Comparison of ENCODE assay signal across 23 cellular contexts in genomic region chr14:64929003-64929337, GRCh38. TPM values are rescaled to one million over a fixed set of nuclear protein-coding genes. Genes with fewer than 3 reads are reported as not detected.
DNase-seq lines count a peak whose midpoint lies in the region; ATAC-seq, FAIRE-seq and TF ChIP-seq lines count a peak whose summit lies in the region.
"Had no signal": no experiment of that assay in that cellular context is flagged by ENCODE, and none has a peak within 500 bp of the region (broad histone marks: within the 10 kb centered on the region; RNA-seq: fewer than 3 reads in every experiment).

No MANE protein-coding gene starts in this region.

- peak; percentile 81 for FAIRE-seq in urothelium cell line (lab: Jason Lieb, UNC)
- FAIRE-seq: H54, HepG2 had no signal

- H4K20me1 ChIP-seq in Loucy (ENCODE audit: insufficient read depth, low read length, poor library complexity, severe bottlenecking) = no peaks in the 10 kb centered on the region

- H3K9ac ChIP-seq in Loucy (ENCODE audit: low read depth, low read length, poor library complexity, severe bottlenecking) = peak overlapping the region; percentile 64

- H3K9me3 ChIP-seq in heart left ventricle (no peaks in the 10 kb centered on the region), Loucy (ENCODE audit: insufficient read depth, low read depth, low read length) (no peaks in the 10 kb centered on the region)
- H3K9me3 ChIP-seq in effector memory CD4-positive, alpha-beta T cell (ENCODE audit: control insufficient read depth, low read length) = no peaks in the 10 kb centered on the region
- H3K9me3 ChIP-seq: mucosa of descending colon had no signal

- peak overlapping the region; percentile 71 for H3K4me2 ChIP-seq in Loucy (ENCODE audit: low read depth, low read length, poor library complexity, severe bottlenecking)

- peaks cover 26% of the 10 kb centered on the region for H3K4me1 Mint-ChIP-seq in activated CD4-positive, alpha-beta T cell treated with anti-CD3 and anti-CD28 coated beads for 36 hours
- H3K4me1 Mint-ChIP-seq: CD14-positive monocyte had no signal

- H3K9me2 ChIP-seq in Loucy (replicated peaks; ENCODE audit: low read depth, low read length) = no peaks in the 10 kb centered on the region

- H3K27ac Mint-ChIP-seq in activated CD4-positive, alpha-beta T cell treated with anti-CD3 and anti-CD28 coated beads for 36 hours = no peak overlapping the region
- H3K27ac Mint-ChIP-seq: activated naive CD8-positive, alpha-beta T cell; activated T-cell treated with anti-CD3 and anti-CD28 coated beads, Interleukin-2, amount 50 U/mL, for 72 hours; CD14-positive monocyte had no signal

- H3K27me3 ChIP-seq in heart left ventricle (no peaks in the 10 kb centered on the region), Loucy (ENCODE audit: insufficient read depth, low read length, poor library complexity, severe bottlenecking) (no peaks in the 10 kb centered on the region)
- H3K27me3 ChIP-seq in effector memory CD4-positive, alpha-beta T cell (replicated peaks; ENCODE audit: control insufficient read depth, insufficient read depth, low read length, poor library complexity, severe bottlenecking) = no peaks in the 10 kb centered on the region

- CTCF ChIA-PET in activated CD4-positive, alpha-beta T cell treated with anti-CD3 and anti-CD28 coated beads for 36 hours (lab: Charles Lee) = no interaction called here

- peaks cover 0 to 46% (median 19%) of the 10 kb centered on the region in 12 donors for H3K4me1 ChIP-seq in heart left ventricle
- H3K4me1 ChIP-seq in Loucy (ENCODE audit: insufficient read depth, low read length, poor library complexity, severe bottlenecking) = peaks cover 45% of the 10 kb centered on the region
- H3K4me1 ChIP-seq in effector memory CD4-positive, alpha-beta T cell (ENCODE audit: control insufficient read depth, insufficient read depth, low read length, poor library complexity, severe bottlenecking) = peaks cover 18% of the 10 kb centered on the region

- ATAC-seq in heart left ventricle (no peak), Right ventricle myocardium inferior (no peak), GM21390 (IDR thresholded peaks at IDR 0.05; ENCODE audit: unreplicated experiment) (no peak), HG03175 (IDR thresholded peaks at IDR 0.05; ENCODE audit: unreplicated experiment) (no peak)
- ATAC-seq in activated CD4-positive, alpha-beta T cell treated with anti-CD3 and anti-CD28 coated beads for 36 hours = no peak
- ATAC-seq: HepG2, left lobe of liver had no signal

- TF ChIP-seq CTCF in heart left ventricle (IDR thresholded peaks at IDR 0.05) = no peak
- no peak for TF ChIP-seq CTCF in Loucy (conservative IDR thresholded peaks at IDR 0.05; ENCODE audit: low read length)

- intact Hi-C loops in heart left ventricle (cut with DNase I) (no loop called here), Right ventricle myocardium inferior (cut with DNase I) (no loop called here)
- intact Hi-C loops in activated CD4-positive, alpha-beta T cell treated with anti-CD3 and anti-CD28 coated beads for 36 hours (cut with DNase I, micrococcal nuclease) = loop anchor here in 1 of 2 experiments (2.0 to 5.0 kb wide), 2 partner anchors 14 to 168 kb away; partner anchors contain the start of gene CHURC1

- H3F3A ChIP-seq in Loucy (ENCODE audit: low read depth) = peaks cover 15% of the 10 kb centered on the region

- no peak for DNase-seq in heart left ventricle
- no peak for DNase-seq in Right ventricle myocardium inferior (ENCODE audit: missing footprints)
- no peak for DNase-seq in effector memory CD4-positive, alpha-beta T cell
- no peak for DNase-seq in urothelium cell line (ENCODE audit: low spot score)
- DNase-seq in activated CD4-positive, alpha-beta T cell treated with anti-CD3 and anti-CD28 coated beads for 36 hours = no peak
- DNase-seq: activated T-cell treated with anti-CD3 and anti-CD28 coated beads, Interleukin-2, amount 50 U/mL, for 72 hours; cortex of kidney; mucosa of descending colon; NCI-H1417 treated with DMSO at 0.1 percent for 48 hours; NCI-H524; stimulated activated CD4-positive, alpha-beta T cell treated with anti-CD3 and anti-CD28 coated beads, Interleukin-4, amount 100 ng/mL, for 4 hours had no signal

- WGBS in heart left ventricle, 4 donors = 95 to 97% (median 96%) methylated on average over 3 of the region's 3 CpGs

- peaks cover 39% of the 10 kb centered on the region for H3K36me3 Mint-ChIP-seq in activated CD4-positive, alpha-beta T cell treated with anti-CD3 and anti-CD28 coated beads for 36 hours (ENCODE audit: low read depth)

- no peaks in the 10 kb centered on the region for H3K9me3 Mint-ChIP-seq in activated CD4-positive, alpha-beta T cell treated with anti-CD3 and anti-CD28 coated beads for 36 hours (ENCODE audit: low read depth)
- H3K9me3 Mint-ChIP-seq: activated T-cell treated with anti-CD3 and anti-CD28 coated beads, Interleukin-2, amount 50 U/mL, for 72 hours; CD14-positive monocyte; stimulated activated naive CD8-positive, alpha-beta T cell treated with anti-CD3 and anti-CD28 coated beads, Interleukin-15, amount 100 ng/mL, for 72 hours had no signal

- H3K27ac ChIP-seq in heart left ventricle = peak overlapping the region in 9 of 12 donors; percentile 52 to 86 (median 71)
- peak overlapping the region; percentile 33 for H3K27ac ChIP-seq in effector memory CD4-positive, alpha-beta T cell (ENCODE audit: insufficient read depth, low read length, poor library complexity, severe bottlenecking)

- peak overlapping the region; percentile 39; the same call in 1 of the 2 replicates for H2AFZ ChIP-seq in Loucy (ENCODE audit: low read length)

- H3K36me3 ChIP-seq in heart left ventricle (peaks cover 0 to 99% (median 84%) of the 10 kb centered on the region in 9 donors), Loucy (ENCODE audit: insufficient read depth, low read length) (peaks cover 26% of the 10 kb centered on the region; the same call in 1 of the 2 replicates)
- H3K36me3 ChIP-seq in effector memory CD4-positive, alpha-beta T cell (ENCODE audit: control insufficient read depth, insufficient read depth, low read length) = peaks cover 75% of the 10 kb centered on the region

- H3K4me3 Mint-ChIP-seq in activated CD4-positive, alpha-beta T cell treated with anti-CD3 and anti-CD28 coated beads for 36 hours = no peak overlapping the region
- H3K4me3 Mint-ChIP-seq: activated naive CD8-positive, alpha-beta T cell; activated T-cell treated with anti-CD3 and anti-CD28 coated beads, Interleukin-2, amount 50 U/mL, for 72 hours; CD14-positive monocyte; stimulated activated naive CD8-positive, alpha-beta T cell treated with anti-CD3 and anti-CD28 coated beads, Interleukin-15, amount 100 ng/mL, for 72 hours had no signal

- POLR2A ChIA-PET in activated CD4-positive, alpha-beta T cell treated with anti-CD3 and anti-CD28 coated beads for 36 hours (lab: Charles Lee) = no interaction called here

- TF ChIP-seq POLR2A in heart left ventricle (IDR thresholded peaks at IDR 0.05) = no peak

- H3K27me3 Mint-ChIP-seq in activated CD4-positive, alpha-beta T cell treated with anti-CD3 and anti-CD28 coated beads for 36 hours = no peaks in the 10 kb centered on the region
- H3K27me3 Mint-ChIP-seq: activated naive CD8-positive, alpha-beta T cell; stimulated activated naive CD8-positive, alpha-beta T cell treated with anti-CD3 and anti-CD28 coated beads, Interleukin-15, amount 100 ng/mL, for 72 hours had no signal

- H3K79me2 ChIP-seq in Loucy (ENCODE audit: insufficient read depth, low read length) = peaks cover 13% of the 10 kb centered on the region; the same call in 1 of the 2 replicates

- H3K4me3 ChIP-seq in heart left ventricle = no peak overlapping the region
- peak overlapping the region; percentile 58 for H3K4me3 ChIP-seq in Loucy (ENCODE audit: low read length, poor library complexity, severe bottlenecking)
- H3K4me3 ChIP-seq in effector memory CD4-positive, alpha-beta T cell (ENCODE audit: insufficient read depth, low read depth, low read length, poor library complexity, severe bottlenecking) = peak overlapping the region; percentile 9
- H3K4me3 ChIP-seq: mucosa of descending colon had no signal

RNA-seq across cellular contexts. Expression of gene GPX2, which starts 13.6 kb away (rescaled TPM):
- total RNA-seq in heart left ventricle (not detected), Right ventricle myocardium inferior (not detected)
- polyA plus RNA-seq in heart left ventricle = under 1 TPM in 1 of 2 donors, not detected in 1; 0.26 TPM
- not detected for total RNA-seq in activated CD4-positive, alpha-beta T cell treated with anti-CD3 and anti-CD28 coated beads for 36 hours
- total RNA-seq: A673; activated CD8-positive, alpha-beta memory T cell treated with anti-CD3 and anti-CD28 coated beads for 36 hours; activated T-cell treated with anti-CD3 and anti-CD28 coated beads, Interleukin-2, amount 50 U/mL, for 72 hours; renal cortical epithelial cell had no signal
- polyA plus RNA-seq: CD14-positive monocyte had no signal

RNA-seq across cellular contexts. Expression of gene CHURC1, which starts 14.7 kb away (rescaled TPM):
- total RNA-seq in heart left ventricle (100 to 1,000 TPM in 1 of 9 donors, 10 to 100 TPM in 8; 57.2 to 106 (median 77.3) TPM), Right ventricle myocardium inferior (98.2 TPM)
- polyA plus RNA-seq in heart left ventricle = 10 to 100 TPM; 51.0 to 53.5 TPM
- 10 to 100 TPM; 37.6 to 66.1 TPM for total RNA-seq in activated CD4-positive, alpha-beta T cell treated with anti-CD3 and anti-CD28 coated beads for 36 hours

RNA-seq across cellular contexts. Expression of gene RAB15, which starts 43.2 kb away (rescaled TPM):
- total RNA-seq in heart left ventricle = 10 to 100 TPM; 15.2 to 70.4 (median 22.5) TPM
- 10 to 100 TPM; 12.0 to 53.6 TPM for polyA plus RNA-seq in heart left ventricle
- 12.6 TPM for total RNA-seq in Right ventricle myocardium inferior
- total RNA-seq in activated CD4-positive, alpha-beta T cell treated with anti-CD3 and anti-CD28 coated beads for 36 hours = 1 to 10 TPM; 3.7 to 5.3 TPM

RNA-seq across cellular contexts. Expression of gene SPTB, which starts 49.3 kb away (rescaled TPM):
- total RNA-seq in heart left ventricle (100 to 1,000 TPM in 4 of 9 donors, 10 to 100 TPM in 5; 71.6 to 195 (median 93.4) TPM), Right ventricle myocardium inferior (79.4 TPM)
- polyA plus RNA-seq in heart left ventricle = 10 to 100 TPM; 60.3 to 75.2 TPM
- under 1 TPM; 0.32 to 0.60 TPM for total RNA-seq in activated CD4-positive, alpha-beta T cell treated with anti-CD3 and anti-CD28 coated beads for 36 hours
- polyA plus RNA-seq: CD14-positive monocyte had no signal

RNA-seq across cellular contexts. Expression of gene FNTB, which starts 57.7 kb away (rescaled TPM):
- 10 to 100 TPM; 13.0 to 20.8 (median 16.7) TPM for total RNA-seq in heart left ventricle
- polyA plus RNA-seq in heart left ventricle = 10 to 100 TPM; 10.5 to 22.5 TPM
- total RNA-seq in Right ventricle myocardium inferior = 17.1 TPM
- 10 to 100 TPM; 18.2 to 24.9 TPM for total RNA-seq in activated CD4-positive, alpha-beta T cell treated with anti-CD3 and anti-CD28 coated beads for 36 hours

Comparison
In these comparisons a context has a peak if more than half of its experiments do, and no peak if none do; other contexts are left out.
1. H3K4me3 ChIP-seq: peak in Loucy (single experiment) and effector memory CD4-positive, alpha-beta T cell (single experiment); none in heart left ventricle (0 of 12).